In genomic region chr5:108339220-108339619, GRCh38 we compare ENCODE assay signal across 17 cellular contexts.
"Had no signal": no experiment of that assay in that cellular context is flagged by ENCODE, and none has a peak within 500 bp of the region (broad histone marks: within the 10 kb centered on the region; RNA-seq: fewer than 3 reads in every experiment).

No MANE protein-coding gene starts in this region.

- FAIRE-seq: TTC549 had no signal

- H3K9me3 ChIP-seq: breast epithelium, gastrocnemius medialis, heart left ventricle, lower lobe of right lung, sigmoid colon, thyroid gland had no signal

- ATAC-seq: gastrocnemius medialis; heart left ventricle; left cardiac atrium; lower lobe of right lung; stimulated activated effector memory CD8-positive, alpha-beta T cell treated with anti-CD3 and anti-CD28 coated beads, Interleukin-12 subunit alpha, Interleukin-12 subunit beta, amount 100 ng/mL, for 72 hours; WTC11 had no signal

- H3K27me3 ChIP-seq: breast epithelium, gastrocnemius medialis, heart left ventricle, sigmoid colon, thyroid gland had no signal

- H3K4me3 ChIP-seq: breast epithelium, gastrocnemius medialis, heart left ventricle, lower lobe of right lung, sigmoid colon, thyroid gland had no signal

- H3K4me1 ChIP-seq: breast epithelium, lower lobe of right lung, sigmoid colon, thyroid gland had no signal

- H3K36me3 ChIP-seq: breast epithelium, gastrocnemius medialis, sigmoid colon, thyroid gland had no signal

- H3K27ac ChIP-seq: breast epithelium, gastrocnemius medialis, heart left ventricle, lower lobe of right lung, sigmoid colon, thyroid gland had no signal

- DNase-seq: activated CD4-positive, alpha-beta T cell treated with anti-CD3 and anti-CD28 coated beads, Interleukin-2, amount 10 ng/mL, durations not matched to agents 24 days and 14 days; activated CD8-positive, alpha-beta memory T cell treated with anti-CD3 and anti-CD28 coated beads for 24 hours; activated naive CD8-positive, alpha-beta T cell treated with anti-CD3 and anti-CD28 coated beads for 36 hours; cerebellar nuclear complex; effector memory CD4-positive, alpha-beta T cell; gastrocnemius medialis; heart left ventricle; immature natural killer cell; left cardiac atrium; lower lobe of right lung; sigmoid colon; stimulated activated CD4-positive, alpha-beta T cell treated with anti-CD3 and anti-CD28 coated beads, Interleukin-12 subunit alpha, Interleukin-12 subunit beta, amount 100 ng/mL, for 4 hours; thyroid gland had no signal
